9 cellular contexts compared by ENCODE assay signal in the genomic region with DNA sequence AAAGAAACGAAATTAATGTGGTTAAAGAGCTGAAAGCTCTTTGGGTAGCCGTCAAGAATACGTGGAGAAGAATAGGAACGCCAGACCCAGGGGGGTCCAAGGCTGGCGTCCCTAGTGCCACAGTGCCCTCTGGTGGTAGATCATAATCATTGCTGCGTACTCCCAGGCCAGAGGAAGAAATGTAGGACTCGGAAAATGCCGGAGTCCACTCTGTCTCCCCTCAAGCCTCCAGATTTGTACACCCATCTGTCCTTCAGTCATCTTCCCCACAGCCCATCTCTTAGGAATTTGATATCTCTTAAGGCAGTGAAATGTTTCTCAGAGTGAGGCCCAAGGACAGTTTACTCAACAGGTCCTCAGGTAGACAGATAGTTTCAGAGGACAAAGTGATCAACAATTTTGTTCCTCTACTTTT. TPM values are rescaled to one million over a fixed set of nuclear protein-coding genes. Genes with fewer than 3 reads are reported as not detected.
DNase-seq lines count a peak whose midpoint lies in the region; ATAC-seq, FAIRE-seq and TF ChIP-seq lines count a peak whose summit lies in the region.
"Had no signal": no experiment of that assay in that cellular context is flagged by ENCODE, and none has a peak within 500 bp of the region (broad histone marks: within the 10 kb centered on the region; RNA-seq: fewer than 3 reads in every experiment).

No MANE protein-coding gene starts in this region.

- TF ChIP-seq CTCF in D721Med (IDR thresholded peaks at IDR 0.05; ENCODE audit: insufficient read depth, missing control alignments) = peak; percentile 91

- ATAC-seq in HG02642 (IDR thresholded peaks at IDR 0.05; ENCODE audit: poor library complexity, unreplicated experiment) = peak; percentile 66

- FAIRE-seq in D721Med (lab: Jason Lieb, UNC) = no peak

- DNase-seq in D721Med (ENCODE audit: insufficient read length, low spot score) (peak; percentile 94), NCI-H446 treated with DMSO at 0.1 percent for 48 hours (lab: John Stamatoyannopoulos, UW) (peak; percentile 24), dermis microvascular lymphatic vessel endothelial cell (ENCODE audit: low read depth in 2 of 2) (peak; percentile 55 to 76), medulla oblongata (ENCODE audit: extremely low spot score) (peak; percentile 80), amniotic stem cell (lab: John Stamatoyannopoulos, UW) (no peak)
- DNase-seq in activated CD4-positive, alpha-beta T cell treated with anti-CD3 and anti-CD28 coated beads, Interleukin-2, amount 50 U/mL, for 1 hour = peak; percentile 44
- DNase-seq in stimulated activated CD8-positive, alpha-beta memory T cell treated with anti-CD3 and anti-CD28 coated beads, Interleukin-2, amount 100 ng/mL, for 1 hour (ENCODE audit: low read depth in 2 of 2) = peak; percentile 11 to 19

RNA-seq across cellular contexts. Expression of a gene that starts 25.4 kb away (rescaled TPM):
- not detected in 2 replicates for total RNA-seq in dermis microvascular lymphatic vessel endothelial cell
- total RNA-seq: T-helper 1 cell treated with Interleukin-12 subunit alpha and Interleukin-12 subunit beta and Interleukin-4 antibody, amounts not matched to agents 30 ng/mL and 1 ng/mL, for 36 hours had no signal

RNA-seq across cellular contexts. Expression of a gene that starts 56.8 kb away (rescaled TPM):
- 41.7 and 71.4 TPM in 2 replicates for total RNA-seq in dermis microvascular lymphatic vessel endothelial cell
